ENCODE assay signal across 26 cellular contexts in the genomic region with DNA sequence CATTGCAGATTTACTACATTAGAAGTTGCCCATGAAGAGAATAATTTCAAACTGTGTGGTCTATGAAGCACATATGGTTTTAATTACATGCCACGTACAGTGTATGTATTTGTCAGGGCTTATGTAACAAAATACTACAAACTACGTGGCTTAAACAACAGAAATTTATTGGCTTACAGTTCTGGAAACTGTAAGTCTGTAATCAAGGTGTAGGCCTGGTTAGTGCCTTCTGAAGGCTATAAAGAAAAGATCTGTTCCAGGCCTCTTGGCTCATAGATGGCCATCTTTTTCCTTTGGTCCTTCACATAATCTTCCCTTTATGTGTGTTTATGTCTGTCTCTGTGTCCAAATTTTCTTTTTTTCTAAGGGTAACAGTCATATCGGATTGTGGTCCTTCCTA.
"Had no signal": no experiment of that assay in that cellular context is flagged by ENCODE, and none has a peak within 500 bp of the region (broad histone marks: within the 10 kb centered on the region; RNA-seq: fewer than 3 reads in every experiment).

No MANE protein-coding gene starts in this region.

- H3K4me2 ChIP-seq: neural progenitor cell had no signal

- H3K4me3 ChIP-seq: left ventricle myocardium inferior, lung, neural progenitor cell, psoas muscle, right atrium auricular region, right lobe of liver, tibial nerve, uterus had no signal

- H2AFZ ChIP-seq: neural progenitor cell, parathyroid adenoma had no signal

- DNase-seq: islet precursor cell; left ventricle myocardium inferior; mesendoderm; naive B cell; natural killer cell; nephron progenitor cell; occipital lobe; psoas muscle; right lobe of liver; stimulated activated CD4-positive, alpha-beta T cell treated with anti-CD3 and anti-CD28 coated beads, Interleukin-12 subunit alpha, Interleukin-12 subunit beta, amount 100 ng/mL, for 4 hours; stimulated activated CD4-positive, alpha-beta T cell treated with anti-CD3 and anti-CD28 coated beads, Interleukin-15, amount 100 ng/mL, for 24 hours; stimulated activated CD4-positive, alpha-beta T cell treated with anti-CD3 and anti-CD28 coated beads, Interleukin-2, amount 100 ng/mL, for 24 hours; stimulated activated CD4-positive, alpha-beta T cell treated with anti-CD3 and anti-CD28 coated beads, Interleukin-4, amount 100 ng/mL, for 1 hour; stimulated activated naive CD4-positive, alpha-beta T cell; stimulated activated naive CD8-positive, alpha-beta T cell treated with anti-CD3 and anti-CD28 coated beads, Interleukin-15, amount 100 ng/mL, for 72 hours; substantia nigra; uterus had no signal

- H3K27ac Mint-ChIP-seq: mesothelial cell of epicardium; natural killer cell; nephron progenitor cell; neural progenitor cell; stimulated activated effector memory CD8-positive, alpha-beta T cell treated with anti-CD3 and anti-CD28 coated beads, Interleukin-12 subunit alpha, Interleukin-12 subunit beta, amount 100 ng/mL, for 72 hours; type B pancreatic cell had no signal

- ATAC-seq: natural killer cell; psoas muscle; right lobe of liver; stimulated activated effector memory CD8-positive, alpha-beta T cell treated with anti-CD3 and anti-CD28 coated beads, Interleukin-12 subunit alpha, Interleukin-12 subunit beta, amount 100 ng/mL, for 72 hours; stimulated activated naive CD8-positive, alpha-beta T cell treated with anti-CD3 and anti-CD28 coated beads, Interleukin-15, amount 100 ng/mL, for 72 hours had no signal

- H3K79me2 ChIP-seq: parathyroid adenoma had no signal

- H3K27me3 ChIP-seq: neural progenitor cell, neutrophil, right atrium auricular region, tibial nerve, uterus had no signal

- H3K9ac ChIP-seq: neural progenitor cell, parathyroid adenoma had no signal

- H3K27me3 Mint-ChIP-seq: naive B cell; stimulated activated naive CD8-positive, alpha-beta T cell treated with anti-CD3 and anti-CD28 coated beads, Interleukin-15, amount 100 ng/mL, for 72 hours; type B pancreatic cell had no signal

- H3K36me3 Mint-ChIP-seq: mesothelial cell of epicardium; naive B cell; natural killer cell; neural progenitor cell; stimulated activated effector memory CD8-positive, alpha-beta T cell treated with anti-CD3 and anti-CD28 coated beads, Interleukin-12 subunit alpha, Interleukin-12 subunit beta, amount 100 ng/mL, for 72 hours; type B pancreatic cell had no signal

- H3K4me3 Mint-ChIP-seq: mesothelial cell of epicardium; naive B cell; natural killer cell; nephron progenitor cell; neural progenitor cell; stimulated activated effector memory CD8-positive, alpha-beta T cell treated with anti-CD3 and anti-CD28 coated beads, Interleukin-12 subunit alpha, Interleukin-12 subunit beta, amount 100 ng/mL, for 72 hours; stimulated activated naive CD8-positive, alpha-beta T cell treated with anti-CD3 and anti-CD28 coated beads, Interleukin-15, amount 100 ng/mL, for 72 hours; type B pancreatic cell had no signal

- H3K9me3 ChIP-seq: left ventricle myocardium inferior, neutrophil, psoas muscle, right atrium auricular region, right lobe of liver, tibial nerve, uterus had no signal

- H3K36me3 ChIP-seq: left ventricle myocardium inferior, neural progenitor cell, neutrophil, right atrium auricular region, right lobe of liver, tibial nerve, uterus had no signal

- H3K27ac ChIP-seq: left ventricle myocardium inferior, neural progenitor cell, neutrophil, parathyroid adenoma, psoas muscle, right atrium auricular region, right lobe of liver, tibial nerve, uterus had no signal

- H3K4me1 Mint-ChIP-seq: naive B cell; natural killer cell; nephron progenitor cell; neural progenitor cell; stimulated activated effector memory CD8-positive, alpha-beta T cell treated with anti-CD3 and anti-CD28 coated beads, Interleukin-12 subunit alpha, Interleukin-12 subunit beta, amount 100 ng/mL, for 72 hours; stimulated activated naive CD8-positive, alpha-beta T cell treated with anti-CD3 and anti-CD28 coated beads, Interleukin-15, amount 100 ng/mL, for 72 hours had no signal

- H3K9me3 Mint-ChIP-seq: natural killer cell; nephron progenitor cell; neural progenitor cell; stimulated activated effector memory CD8-positive, alpha-beta T cell treated with anti-CD3 and anti-CD28 coated beads, Interleukin-12 subunit alpha, Interleukin-12 subunit beta, amount 100 ng/mL, for 72 hours; type B pancreatic cell had no signal

- H3K4me1 ChIP-seq: left ventricle myocardium inferior, neural progenitor cell, parathyroid adenoma, psoas muscle, right atrium auricular region, right lobe of liver, tibial nerve, uterus had no signal
